In genomic region chr12:109284392-109284791, GRCh38 we compare ENCODE assay signal across 39 cellular contexts. TPM values are rescaled to one million over a fixed set of nuclear protein-coding genes. Genes with fewer than 3 reads are reported as not detected.
"Had no signal": no experiment of that assay in that cellular context is flagged by ENCODE, and none has a peak within 500 bp of the region (broad histone marks: within the 10 kb centered on the region; RNA-seq: fewer than 3 reads in every experiment).

No MANE protein-coding gene starts in this region.

- H3K27ac Mint-ChIP-seq: activated B cell treated with CpG ODN at 0.5 μM for 24 hours; activated CD4-positive, alpha-beta memory T cell treated with anti-CD3 and anti-CD28 coated beads for 36 hours; activated CD4-positive, alpha-beta T cell treated with anti-CD3 and anti-CD28 coated beads, Interleukin-2, amount 10 ng/mL, durations not matched to agents 24 days and 14 days; activated CD8-positive, alpha-beta T cell treated with anti-CD3 and anti-CD28 coated beads for 36 hours; activated naive CD4-positive, alpha-beta T cell treated with anti-CD3 and anti-CD28 coated beads for 36 hours; activated naive CD4-positive, alpha-beta T cell treated with anti-CD3 and anti-CD28 coated beads, Interleukin-2, amount 50 U/mL, for 72 hours; activated naive CD8-positive, alpha-beta T cell treated with anti-CD3 and anti-CD28 coated beads for 36 hours; activated T-cell treated with anti-CD3 and anti-CD28 coated beads, Interleukin-2, amount 50 U/mL, for 72 hours; activated T-helper 1 cell treated with anti-CD3 and anti-CD28 coated beads, Interleukin-12 subunit alpha, Interleukin-12 subunit beta, Interleukin-2, Interleukin-4 antibody, amounts not matched to agents 30 ng/mL and 10 ng/mL and 1 ng/mL, durations not matched to agents 14 hours and 24 hours and 36 hours; activated T-helper 17 cell treated with anti-CD3 and anti-CD28 coated beads, Interleukin-2, amount 50 U/mL, for 72 hours; T-cell; T-helper 17 cell; T-helper 2 cell treated with Interferon-gamma antibody and Interleukin-4, amounts not matched to agents 5 μg/mL and 100 μg/mL, for 36 hours had no signal

- H3K4me3 Mint-ChIP-seq: activated B cell treated with CpG ODN at 0.5 μM for 24 hours; activated CD4-positive, alpha-beta memory T cell treated with anti-CD3 and anti-CD28 coated beads for 36 hours; activated CD4-positive, alpha-beta T cell treated with anti-CD3 and anti-CD28 coated beads, Interleukin-2, amount 10 ng/mL, durations not matched to agents 24 days and 14 days; activated CD8-positive, alpha-beta T cell treated with anti-CD3 and anti-CD28 coated beads for 36 hours; activated naive CD4-positive, alpha-beta T cell treated with anti-CD3 and anti-CD28 coated beads for 36 hours; activated naive CD8-positive, alpha-beta T cell treated with anti-CD3 and anti-CD28 coated beads for 36 hours; activated T-cell treated with anti-CD3 and anti-CD28 coated beads, Interleukin-2, amount 50 U/mL, for 4 hours; activated T-cell treated with anti-CD3 and anti-CD28 coated beads, Interleukin-2, amount 50 U/mL, for 72 hours; activated T-helper 1 cell treated with anti-CD3 and anti-CD28 coated beads, Interleukin-12 subunit alpha, Interleukin-12 subunit beta, Interleukin-2, Interleukin-4 antibody, amounts not matched to agents 30 ng/mL and 10 ng/mL and 1 ng/mL, durations not matched to agents 14 hours and 24 hours and 36 hours; activated T-helper 17 cell treated with anti-CD3 and anti-CD28 coated beads, Interleukin-2, amount 50 U/mL, for 72 hours; T-cell; T-helper 17 cell; T-helper 2 cell treated with Interferon-gamma antibody and Interleukin-4, amounts not matched to agents 5 μg/mL and 100 μg/mL, for 36 hours had no signal

- H3K4me1 ChIP-seq: adrenal gland, body of pancreas, breast epithelium had no signal

- ATAC-seq: activated CD8-positive, alpha-beta T cell treated with anti-CD3 and anti-CD28 coated beads for 36 hours; activated naive CD4-positive, alpha-beta T cell treated with anti-CD3 and anti-CD28 coated beads, Interleukin-2, amount 50 U/mL, for 72 hours; activated T-cell treated with anti-CD3 and anti-CD28 coated beads, Interleukin-2, amount 50 U/mL, for 4 hours; activated T-cell treated with anti-CD3 and anti-CD28 coated beads, Interleukin-2, amount 50 U/mL, for 72 hours; activated T-helper 17 cell treated with anti-CD3 and anti-CD28 coated beads, Interleukin-2, amount 50 U/mL, for 72 hours; body of pancreas; T-cell; T-helper 17 cell had no signal

- H3K27me3 Mint-ChIP-seq: activated CD4-positive, alpha-beta T cell treated with anti-CD3 and anti-CD28 coated beads, Interleukin-2, amount 10 ng/mL, durations not matched to agents 24 days and 14 days; activated CD8-positive, alpha-beta T cell treated with anti-CD3 and anti-CD28 coated beads for 36 hours; activated T-helper 17 cell treated with anti-CD3 and anti-CD28 coated beads, Interleukin-2, amount 50 U/mL, for 72 hours had no signal

- H3K27me3 ChIP-seq: adrenal gland, body of pancreas, brain microvascular endothelial cell had no signal

- FAIRE-seq: astrocyte, TTC549 had no signal

- DNase-seq: activated B cell treated with CpG ODN at 0.5 μM for 24 hours; activated CD4-positive, alpha-beta memory T cell treated with anti-CD3 and anti-CD28 coated beads for 36 hours; activated CD4-positive, alpha-beta T cell treated with anti-CD3 and anti-CD28 coated beads for 4 hours; activated CD4-positive, alpha-beta T cell treated with anti-CD3 and anti-CD28 coated beads, Interleukin-2, amount 10 ng/mL, durations not matched to agents 24 days and 14 days; activated CD4-positive, alpha-beta T cell treated with anti-CD3 and anti-CD28 coated beads, Interleukin-2, amount 50 U/mL, for 1 hour; activated CD4-positive, alpha-beta T cell treated with anti-CD3 and anti-CD28 coated beads, Interleukin-2, amount 50 U/mL, for 4 hours; activated CD4-positive, CD25-positive, alpha-beta regulatory T cell treated with anti-CD3 and anti-CD28 coated beads, Interleukin-2, amount 50 U/mL, for 72 hours; activated CD8-positive, alpha-beta memory T cell treated with anti-CD3 and anti-CD28 coated beads, Interleukin-2, amount 50 U/mL, for 4 hours; activated CD8-positive, alpha-beta T cell treated with anti-CD3 and anti-CD28 coated beads for 36 hours; activated effector memory CD4-positive, alpha-beta T cell treated with anti-CD3 and anti-CD28 coated beads, Interleukin-2, amount 50 U/mL, for 16 hours; activated gamma-delta T cell treated with Interleukin-2 at 50 U/mL for 16 hours; activated naive CD4-positive, alpha-beta T cell; activated naive CD4-positive, alpha-beta T cell treated with anti-CD3 and anti-CD28 coated beads for 36 hours; activated naive CD4-positive, alpha-beta T cell treated with anti-CD3 and anti-CD28 coated beads, Interleukin-2, amount 50 U/mL, for 16 hours; activated naive CD8-positive, alpha-beta T cell treated with anti-CD3 and anti-CD28 coated beads for 36 hours; activated T-cell treated with anti-CD3 and anti-CD28 coated beads for 4 hours; activated T-cell treated with anti-CD3 and anti-CD28 coated beads, Interleukin-2, amount 50 U/mL, for 1 hour; activated T-cell treated with anti-CD3 and anti-CD28 coated beads, Interleukin-2, amount 50 U/mL, for 4 hours; activated T-cell treated with anti-CD3 and anti-CD28 coated beads, Interleukin-2, amount 50 U/mL, for 72 hours; adrenal gland; amniotic stem cell; aorta; body of pancreas; brain microvascular endothelial cell; central memory CD4-positive, alpha-beta T cell; T-cell; T-helper 17 cell; T-helper 9 cell had no signal

- H3K4me3 ChIP-seq: adrenal gland, body of pancreas, breast epithelium had no signal

- H3K36me3 ChIP-seq: adrenal gland, brain microvascular endothelial cell, breast epithelium had no signal

- H3K36me3 Mint-ChIP-seq: activated CD4-positive, alpha-beta memory T cell treated with anti-CD3 and anti-CD28 coated beads for 36 hours; activated naive CD4-positive, alpha-beta T cell treated with anti-CD3 and anti-CD28 coated beads, Interleukin-2, amount 50 U/mL, for 72 hours; activated naive CD8-positive, alpha-beta T cell treated with anti-CD3 and anti-CD28 coated beads for 36 hours; T-cell had no signal

- H3K27ac ChIP-seq: adrenal gland, body of pancreas, brain microvascular endothelial cell, breast epithelium, VCaP had no signal

- H3K4me1 Mint-ChIP-seq: activated B cell treated with CpG ODN at 0.5 μM for 24 hours; activated CD4-positive, alpha-beta T cell treated with anti-CD3 and anti-CD28 coated beads, Interleukin-2, amount 10 ng/mL, durations not matched to agents 24 days and 14 days; activated naive CD8-positive, alpha-beta T cell treated with anti-CD3 and anti-CD28 coated beads for 36 hours; activated T-helper 17 cell treated with anti-CD3 and anti-CD28 coated beads, Interleukin-2, amount 50 U/mL, for 72 hours; T-cell had no signal

- H3K9me3 Mint-ChIP-seq: activated B cell treated with CpG ODN at 0.5 μM for 24 hours; activated CD4-positive, alpha-beta memory T cell treated with anti-CD3 and anti-CD28 coated beads for 36 hours; activated CD4-positive, alpha-beta T cell treated with anti-CD3 and anti-CD28 coated beads, Interleukin-2, amount 10 ng/mL, durations not matched to agents 24 days and 14 days; activated CD8-positive, alpha-beta T cell treated with anti-CD3 and anti-CD28 coated beads for 36 hours; activated naive CD4-positive, alpha-beta T cell treated with anti-CD3 and anti-CD28 coated beads for 36 hours; activated naive CD4-positive, alpha-beta T cell treated with anti-CD3 and anti-CD28 coated beads, Interleukin-2, amount 50 U/mL, for 72 hours; activated naive CD8-positive, alpha-beta T cell treated with anti-CD3 and anti-CD28 coated beads for 36 hours; activated T-cell treated with anti-CD3 and anti-CD28 coated beads, Interleukin-2, amount 50 U/mL, for 4 hours; activated T-cell treated with anti-CD3 and anti-CD28 coated beads, Interleukin-2, amount 50 U/mL, for 72 hours; activated T-helper 1 cell treated with anti-CD3 and anti-CD28 coated beads, Interleukin-12 subunit alpha, Interleukin-12 subunit beta, Interleukin-2, Interleukin-4 antibody, amounts not matched to agents 30 ng/mL and 10 ng/mL and 1 ng/mL, durations not matched to agents 14 hours and 24 hours and 36 hours; activated T-helper 17 cell treated with anti-CD3 and anti-CD28 coated beads, Interleukin-2, amount 50 U/mL, for 72 hours; T-helper 2 cell treated with Interferon-gamma antibody and Interleukin-4, amounts not matched to agents 5 μg/mL and 100 μg/mL, for 36 hours had no signal

- H3K9me3 ChIP-seq: adrenal gland, body of pancreas, breast epithelium had no signal

RNA-seq across cellular contexts. Expression of gene FOXN4, which starts 24.7 kb away (rescaled TPM):
- total RNA-seq: activated B cell treated with CpG ODN at 0.5 μM for 24 hours; activated CD4-positive, alpha-beta memory T cell treated with anti-CD3 and anti-CD28 coated beads for 36 hours; activated CD4-positive, alpha-beta T cell treated with anti-CD3 and anti-CD28 coated beads, Interleukin-2, amount 10 ng/mL, durations not matched to agents 24 days and 14 days; activated CD8-positive, alpha-beta memory T cell treated with anti-CD3 and anti-CD28 coated beads for 36 hours; activated CD8-positive, alpha-beta T cell treated with anti-CD3 and anti-CD28 coated beads for 36 hours; activated naive CD4-positive, alpha-beta T cell treated with anti-CD3 and anti-CD28 coated beads for 36 hours; activated naive CD4-positive, alpha-beta T cell treated with anti-CD3 and anti-CD28 coated beads, Interleukin-2, amount 50 U/mL, for 72 hours; activated naive CD8-positive, alpha-beta T cell treated with anti-CD3 and anti-CD28 coated beads for 36 hours; activated T-cell treated with anti-CD3 and anti-CD28 coated beads, Interleukin-2, amount 50 U/mL, for 4 hours; activated T-cell treated with anti-CD3 and anti-CD28 coated beads, Interleukin-2, amount 50 U/mL, for 72 hours; activated T-helper 1 cell treated with anti-CD3 and anti-CD28 coated beads, Interleukin-12 subunit alpha, Interleukin-12 subunit beta, Interleukin-2, Interleukin-4 antibody, amounts not matched to agents 30 ng/mL and 10 ng/mL and 1 ng/mL, durations not matched to agents 14 hours and 24 hours and 36 hours; activated T-helper 17 cell treated with anti-CD3 and anti-CD28 coated beads, Interleukin-2, amount 50 U/mL, for 72 hours; adrenal gland; aorta; astrocyte; body of pancreas; breast epithelium; cardiac septum; T-cell; T-helper 1 cell treated with Interleukin-12 subunit alpha and Interleukin-12 subunit beta and Interleukin-4 antibody, amounts not matched to agents 30 ng/mL and 1 ng/mL, for 36 hours; T-helper 17 cell had no signal
- polyA plus RNA-seq: aorta had no signal
